In genomic region chr20:33008336-33009213, GRCh38 we compare ENCODE assay signal across 24 cellular contexts. TPM values are rescaled to one million over a fixed set of nuclear protein-coding genes. Genes with fewer than 3 reads are reported as not detected.
DNase-seq lines count a peak whose midpoint lies in the region; ATAC-seq, FAIRE-seq and TF ChIP-seq lines count a peak whose summit lies in the region.
"Had no signal": no experiment of that assay in that cellular context is flagged by ENCODE, and none has a peak within 500 bp of the region (broad histone marks: within the 10 kb centered on the region; RNA-seq: fewer than 3 reads in every experiment).

No MANE protein-coding gene starts in this region.

- POLR2A ChIA-PET in H1 (lab: Charles Lee; ENCODE audit: partially characterized antibody): no interaction called here

- no peaks in the 10 kb centered on the region for H4K20me1 ChIP-seq in BLaER1
- H4K20me1 ChIP-seq in H1 (replicated peaks in 1 of 2; ENCODE audit: control insufficient read depth in 1 of 2, insufficient read depth in 2 of 2, low read length in 2 of 2): no peaks in the 10 kb centered on the region

- H3K9me3 ChIP-seq in BLaER1 (no peaks in the 10 kb centered on the region), H1 (ENCODE audit: insufficient read depth in 2 of 2, low read depth in 1 of 2, low read length in 1 of 2) (0 out of 4 replicates have a peak, but pooled peaks cover 0 to 2% of the 10 kb centered on the region in 2 experiments)
- H3K9me3 ChIP-seq: Peyer's patch had no signal

- H3K36me3 ChIP-seq in BLaER1: no peaks in the 10 kb centered on the region
- H3K36me3 ChIP-seq in H1 (ENCODE audit: control insufficient read depth in 2 of 4, insufficient read depth in 4 of 4, low read length in 3 of 4): no peaks in the 10 kb centered on the region
- H3K36me3 ChIP-seq: Peyer's patch had no signal

- H3K18ac ChIP-seq in H1 (ENCODE audit: extremely low read depth, low read length): no peak overlapping the region

- H3K79me1 ChIP-seq in H1 (ENCODE audit: low read depth, low read length): no peaks in the 10 kb centered on the region

- 92% methylated on average over 23 of the region's 23 CpGs; no CpG with 5 or more reads in 1 of the 2 experiments for WGBS in H1 (ENCODE audit: extremely low coverage in 1 of 2, insufficient coverage in 1 of 2, insufficient read length in 1 of 2, insufficient replicate concordance in 2 of 2, low coverage in 1 of 2, low lambda C conversion rate in 2 of 2, missing lambda C conversion rate in 1 of 2), 2 experiments

- H2BK15ac ChIP-seq in H1 (ENCODE audit: low read length): no peak overlapping the region

- H3K4ac ChIP-seq in H1 (replicated peaks; ENCODE audit: insufficient read length, low read depth, low read length): no peak overlapping the region

- ATAC-seq in HG03354 (IDR thresholded peaks at IDR 0.05; ENCODE audit: poor library complexity, severe bottlenecking, unreplicated experiment): no peak
- ATAC-seq in left ventricle myocardium superior: no peak
- no peak for ATAC-seq in HG03280 (IDR thresholded peaks at IDR 0.05; ENCODE audit: unreplicated experiment)
- ATAC-seq: CD8-positive, alpha-beta T cell had no signal

- H3K9ac ChIP-seq in BLaER1 (peak overlapping the region; percentile 30; the same call in 1 of the 2 replicates), H1 (replicated peaks in 1 of 4; ENCODE audit: extremely low read depth in 1 of 4, low read depth in 3 of 4, low read length in 3 of 4) (no peak overlapping the region)
- H3K9ac ChIP-seq: KMS-11 had no signal

- H3K23ac ChIP-seq in H1 (ENCODE audit: insufficient read length): no peak overlapping the region

- peak; percentile 28 for FAIRE-seq in HTR-8/SVneo (lab: Jason Lieb, UNC)
- FAIRE-seq in H1 (lab: Jason Lieb, UNC): no peak
- FAIRE-seq: G401.6 had no signal

- no peak for TF ChIP-seq EP300 in H1 (IDR thresholded peaks at IDR 0.05; ENCODE audit: borderline replicate concordance in 1 of 2, low read depth in 2 of 2, low read length in 2 of 2)

- CTCF ChIA-PET in H1 (lab: Charles Lee; ENCODE audit: partially characterized antibody): interaction anchor here (1.4 to 3.8 kb wide), 3 partner anchors 14 to 114 kb away, joined by 3 to 22 read pairs (median 4); no protein-coding TSS in a partner anchor

- no peak for TF ChIP-seq CTCF in H1 (IDR thresholded peaks at IDR 0.05; ENCODE audit: control extremely low read depth in 1 of 3, insufficient read depth in 1 of 3, low read depth in 1 of 3, low read length in 3 of 3)

- no peaks in the 10 kb centered on the region for H3K79me2 ChIP-seq in H1 (ENCODE audit: control insufficient read depth in 1 of 2, insufficient read depth in 2 of 2, low read length in 2 of 2)

- no peak overlapping the region; the same call in 1 of the 2 replicates for H4K8ac ChIP-seq in H1 (ENCODE audit: extremely low read depth, insufficient read depth, low read length)

- no peak overlapping the region for H2AK5ac ChIP-seq in H1 (ENCODE audit: low read depth, low read length)

- intact Hi-C loops in posterior vena cava (cut with DNase I) (no loop called here), left ventricle myocardium superior (cut with micrococcal nuclease) (no loop called here)

- no peak for TF ChIP-seq POLR2A in H1 (IDR thresholded peaks at IDR 0.05; ENCODE audit: control extremely low read depth in 1 of 2, low read depth in 2 of 2, low read length in 2 of 2)

- no peak overlapping the region for H3K56ac ChIP-seq in H1 (replicated peaks; ENCODE audit: insufficient read length, low read depth, low read length)

- H3K4me2 ChIP-seq in BLaER1 (peak overlapping the region; percentile 78), H1 (ENCODE audit: insufficient read depth in 1 of 2, low read depth in 2 of 2, low read length in 2 of 2) (no peak overlapping the region)
- H3K4me2 ChIP-seq: KMS-11 had no signal

- H3K4me3 ChIP-seq in BLaER1 (no peak overlapping the region), H1 (ENCODE audit: extremely low read depth in 1 of 4, insufficient read depth in 2 of 4, low read depth in 3 of 4, low read length in 4 of 4) (no peak overlapping the region)
- H3K4me3 ChIP-seq: Peyer's patch had no signal

- DNase-seq in HTR-8/SVneo (ENCODE audit: insufficient read length, low spot score) (no peak), H1 (ENCODE audit: low read depth in 1 of 2, low spot score in 2 of 2) (no peak), posterior vena cava (ENCODE audit: low spot score) (peak; percentile 48), left ventricle myocardium superior (no peak)
- DNase-seq: CD8-positive, alpha-beta T cell; GOT3; HCEC 1CT; IMR-90; MM.1S; NCI-H2081 treated with DMSO at 0.1 percent for 48 hours; NCI-H2171; NCI-H226; NCI-H510A; SHP77 treated with DMSO at 0.1 percent for 48 hours had no signal

- H4K5ac ChIP-seq in H1 (ENCODE audit: insufficient read length, low read depth, low read length): no peak overlapping the region

- H3K27ac ChIP-seq in BLaER1 (peak overlapping the region; percentile 45; the same call in 1 of the 2 replicates), H1 (ENCODE audit: low read depth, low read length) (no peak overlapping the region)
- H3K27ac ChIP-seq: KMS-11, Peyer's patch had no signal

- H3K14ac ChIP-seq in H1 (ENCODE audit: insufficient read length): no peak overlapping the region

- peak overlapping the region; percentile 75 for H2BK5ac ChIP-seq in H1 (ENCODE audit: low read depth, low read length)

- H3K4me1 ChIP-seq in BLaER1 (peaks cover 32% of the 10 kb centered on the region), H1 (replicated peaks in 1 of 4; ENCODE audit: control insufficient read depth in 3 of 4, insufficient read depth in 4 of 4, low read length in 3 of 4) (no peaks in the 10 kb centered on the region; a peak in 1 of 7 replicates)
- H3K4me1 ChIP-seq: Caco-2, Peyer's patch had no signal

- H2BK20ac ChIP-seq in H1 (ENCODE audit: low read length): no peak overlapping the region

- TF ChIP-seq RAD21 in H1 (IDR thresholded peaks at IDR 0.05 in 1 of 2, conservative IDR thresholded peaks at IDR 0.05 in 1 of 2; ENCODE audit: low read depth in 2 of 2, low read length in 2 of 2): no peak

- H3K27me3 ChIP-seq in BLaER1 (no peaks in the 10 kb centered on the region; the same call in 1 of the 2 replicates), H1 (replicated peaks in 1 of 4; ENCODE audit: control insufficient read depth in 3 of 4, extremely low read depth in 1 of 4, insufficient read depth in 3 of 4, low read length in 3 of 4) (no peaks in the 10 kb centered on the region)
- H3K27me3 ChIP-seq: Peyer's patch had no signal

- no peak overlapping the region for H2BK120ac ChIP-seq in H1 (replicated peaks; ENCODE audit: low read depth, low read length)

- no peak overlapping the region for H2AFZ ChIP-seq in H1 (ENCODE audit: low read length)

- H4K91ac ChIP-seq in H1 (replicated peaks; ENCODE audit: insufficient read length, low read length): no peak overlapping the region

- peak overlapping the region; percentile 63; the same call in 1 of the 2 replicates for H2BK12ac ChIP-seq in H1 (ENCODE audit: low read depth, low read length)

- no peaks in the 10 kb centered on the region for H3K23me2 ChIP-seq in H1 (ENCODE audit: low read depth, low read length)

TF ChIP-seq in H1, 55 proteins besides CTCF, POLR2A, EP300 and RAD21 (continues in another document):
- TF ChIP-seq SP4 (IDR thresholded peaks at IDR 0.05; ENCODE audit: low read length): no peak

RNA-seq across cellular contexts. Expression of gene BPIFB2, which starts 1.1 kb away (rescaled TPM):
- total RNA-seq in H1 (2021; fragmentation: NEBNext Ultra II Directional; extraction: Animal tissue kit (Norgen Biotek cat#: 25700)): not detected in 2 replicates
- polyA plus RNA-seq in H1 (2011; rRNA removed): not detected in 2 replicates
- polyA plus RNA-seq in H1 (2011; cell fraction: cytosol; rRNA removed): 0.62 TPM
- not detected for polyA plus RNA-seq in H1 (2011; cell fraction: nucleus; rRNA removed)
- not detected in 4 replicates for polyA plus RNA-seq in H1 (2012, experiment 1 of 2)
- polyA plus RNA-seq in H1 (2012, experiment 2 of 2): 0.13 TPM
- polyA plus RNA-seq in H1 (2013, experiment 1 of 2): not detected
- polyA plus RNA-seq in H1 (2013, experiment 2 of 2): not detected
- 0.15 TPM in 1 of 2 replicates, not detected in the other for polyA minus RNA-seq in H1 (2011; rRNA and poly(A)+ RNA removed)
- polyA minus RNA-seq in H1 (2011; cell fraction: cytosol; rRNA and poly(A)+ RNA removed): not detected
- polyA minus RNA-seq in H1 (2011; cell fraction: nucleus; rRNA and poly(A)+ RNA removed): not detected
- total RNA-seq in posterior vena cava: not detected
- not detected for total RNA-seq in left ventricle myocardium superior
- total RNA-seq: A172; Caco-2; CD8-positive, alpha-beta T cell; IMR-90; OCI-LY7; Peyer's patch had no signal
- polyA plus RNA-seq: BJ, IMR-90 had no signal

RNA-seq across cellular contexts. Expression of gene SUN5, which starts 4.3 kb away (rescaled TPM):
- not detected in 2 replicates for total RNA-seq in H1 (2021; fragmentation: NEBNext Ultra II Directional; extraction: Animal tissue kit (Norgen Biotek cat#: 25700))
- polyA plus RNA-seq in H1 (2011; rRNA removed): not detected in 2 replicates
- not detected for polyA plus RNA-seq in H1 (2011; cell fraction: cytosol; rRNA removed)
- not detected for polyA plus RNA-seq in H1 (2011; cell fraction: nucleus; rRNA removed)
- not detected in 4 replicates for polyA plus RNA-seq in H1 (2012, experiment 1 of 2)
- polyA plus RNA-seq in H1 (2012, experiment 2 of 2): not detected
- polyA plus RNA-seq in H1 (2013, experiment 1 of 2): not detected
- polyA plus RNA-seq in H1 (2013, experiment 2 of 2): not detected
- polyA minus RNA-seq in H1 (2011; rRNA and poly(A)+ RNA removed): not detected in 2 replicates
- polyA minus RNA-seq in H1 (2011; cell fraction: cytosol; rRNA and poly(A)+ RNA removed): not detected
- not detected for polyA minus RNA-seq in H1 (2011; cell fraction: nucleus; rRNA and poly(A)+ RNA removed)
- total RNA-seq in posterior vena cava (not detected), left ventricle myocardium superior (not detected)
- total RNA-seq: A172; Caco-2; CD8-positive, alpha-beta T cell; IMR-90; OCI-LY7; Peyer's patch had no signal
- polyA plus RNA-seq: BJ, IMR-90 had no signal

RNA-seq across cellular contexts. Expression of gene BPIFB6, which starts 22.9 kb away (rescaled TPM):
- total RNA-seq in H1 (2021; fragmentation: NEBNext Ultra II Directional; extraction: Animal tissue kit (Norgen Biotek cat#: 25700)): not detected in 2 replicates
- polyA plus RNA-seq in H1 (2011; rRNA removed): not detected in 2 replicates
- polyA plus RNA-seq in H1 (2011; cell fraction: cytosol; rRNA removed): not detected
- not detected for polyA plus RNA-seq in H1 (2011; cell fraction: nucleus; rRNA removed)
- polyA plus RNA-seq in H1 (2012, experiment 1 of 2): not detected in 4 replicates
- polyA plus RNA-seq in H1 (2012, experiment 2 of 2): not detected
- not detected for polyA plus RNA-seq in H1 (2013, experiment 1 of 2)
- polyA plus RNA-seq in H1 (2013, experiment 2 of 2): not detected
- not detected in 2 replicates for polyA minus RNA-seq in H1 (2011; rRNA and poly(A)+ RNA removed)
- not detected for polyA minus RNA-seq in H1 (2011; cell fraction: cytosol; rRNA and poly(A)+ RNA removed)
- polyA minus RNA-seq in H1 (2011; cell fraction: nucleus; rRNA and poly(A)+ RNA removed): not detected
- total RNA-seq in posterior vena cava: not detected
- total RNA-seq in left ventricle myocardium superior: not detected
- total RNA-seq: A172; Caco-2; CD8-positive, alpha-beta T cell; IMR-90; OCI-LY7; Peyer's patch had no signal
- polyA plus RNA-seq: BJ, IMR-90 had no signal

RNA-seq across cellular contexts. Expression of gene BPIFB3, which starts 45.1 kb away (rescaled TPM):
- total RNA-seq in H1 (2021; fragmentation: NEBNext Ultra II Directional; extraction: Animal tissue kit (Norgen Biotek cat#: 25700)): not detected in 2 replicates
- 0.16 TPM in 1 of 2 replicates, not detected in the other for polyA plus RNA-seq in H1 (2011; rRNA removed)
- not detected for polyA plus RNA-seq in H1 (2011; cell fraction: cytosol; rRNA removed)
- 0.31 TPM for polyA plus RNA-seq in H1 (2011; cell fraction: nucleus; rRNA removed)
- polyA plus RNA-seq in H1 (2012, experiment 1 of 2): not detected in 4 replicates
- polyA plus RNA-seq in H1 (2012, experiment 2 of 2): not detected
- polyA plus RNA-seq in H1 (2013, experiment 1 of 2): not detected
- not detected for polyA plus RNA-seq in H1 (2013, experiment 2 of 2)
- polyA minus RNA-seq in H1 (2011; rRNA and poly(A)+ RNA removed): not detected in 2 replicates
- not detected for polyA minus RNA-seq in H1 (2011; cell fraction: cytosol; rRNA and poly(A)+ RNA removed)
- not detected for polyA minus RNA-seq in H1 (2011; cell fraction: nucleus; rRNA and poly(A)+ RNA removed)
- not detected for total RNA-seq in posterior vena cava
- total RNA-seq in left ventricle myocardium superior: not detected
- total RNA-seq: A172; Caco-2; CD8-positive, alpha-beta T cell; IMR-90; OCI-LY7; Peyer's patch had no signal
- polyA plus RNA-seq: BJ, IMR-90 had no signal
